Comparison of ENCODE assay signal across 20 cellular contexts in genomic region chr7:99694912-99695304, GRCh38. TPM values are rescaled to one million over a fixed set of nuclear protein-coding genes. Genes with fewer than 3 reads are reported as not detected.
DNase-seq lines count a peak whose midpoint lies in the region; ATAC-seq, FAIRE-seq and TF ChIP-seq lines count a peak whose summit lies in the region.
"Had no signal": no experiment of that assay in that cellular context is flagged by ENCODE, and none has a peak within 500 bp of the region (broad histone marks: within the 10 kb centered on the region; RNA-seq: fewer than 3 reads in every experiment).

No MANE protein-coding gene starts in this region.

- no peaks in the 10 kb centered on the region for H3K27me3 ChIP-seq in Caco-2 (replicated peaks; ENCODE audit: control insufficient read depth, insufficient read depth, low read length)
- H3K27me3 ChIP-seq in hepatocyte = no peaks in the 10 kb centered on the region
- no peaks in the 10 kb centered on the region for H3K27me3 ChIP-seq in liver (ENCODE audit: control insufficient read depth in 4 of 4, insufficient read depth in 4 of 4, low read length in 3 of 4)
- H3K27me3 ChIP-seq in pancreas = no peaks in the 10 kb centered on the region

- no peaks in the 10 kb centered on the region for H3K36me3 Mint-ChIP-seq in Caco-2 (ENCODE audit: insufficient read depth, unreplicated experiment)

- CTCF ChIA-PET in Caco-2 (lab: Charles Lee) = no interaction called here

- peak overlapping the region; percentile 59 for H3K4me3 Mint-ChIP-seq in Caco-2 (ENCODE audit: unreplicated experiment)
- H3K4me3 Mint-ChIP-seq: CD4-positive, alpha-beta memory T cell had no signal

- TF ChIP-seq CTCF in Caco-2 (IDR thresholded peaks at IDR 0.05; ENCODE audit: insufficient read depth in 1 of 2, low read depth in 1 of 2, low read length in 1 of 2, severe bottlenecking in 1 of 2, unreplicated experiment in 1 of 2) (no peak), hepatocyte (IDR thresholded peaks at IDR 0.05; ENCODE audit: poor library complexity) (no peak), liver (IDR thresholded peaks at IDR 0.05; ENCODE audit: low read depth, low read length, missing input control) (no peak), pancreas (IDR thresholded peaks at IDR 0.05) (no peak)

- BruUV-seq in Caco-2 (replicated peaks; lab: Mats Ljungman, UMichigan) = no TSS peak

- H3K79me2 ChIP-seq in hepatocyte = no peaks in the 10 kb centered on the region

- FAIRE-seq in pancreas (lab: Jason Lieb, UNC) = no peak
- FAIRE-seq: G401.6, GM12892, H54 had no signal

- H3K4me3 ChIP-seq in Caco-2 (ENCODE audit: low read depth, low read length) (no peak overlapping the region), hepatocyte (no peak overlapping the region), liver (ENCODE audit: low read depth in 1 of 3, low read length in 3 of 3) (no peak overlapping the region), pancreas (no peak overlapping the region)
- H3K4me3 ChIP-seq: HAP-1 had no signal

- H3K9ac ChIP-seq in liver (ENCODE audit: low read depth in 1 of 2, low read length in 2 of 2) = peak overlapping the region in 1 of 2 donors; percentile 73

- POLR2A ChIA-PET in Caco-2 (lab: Charles Lee) = interaction anchor here (0.6 to 1.1 kb wide), 2 partner anchors 78 to 817 kb away, joined by 3 to 8 read pairs; partner anchors contain the start of gene ZSCAN25

- H3K4me1 Mint-ChIP-seq in Caco-2 (ENCODE audit: low read depth, unreplicated experiment) = peaks cover 45% of the 10 kb centered on the region

- peak overlapping the region; percentile 11 for H3K4me2 ChIP-seq in hepatocyte

- H2AFZ ChIP-seq in hepatocyte = no peak overlapping the region

- no peaks in the 10 kb centered on the region for H3K9me3 ChIP-seq in Caco-2
- H3K9me3 ChIP-seq in hepatocyte (ENCODE audit: low read depth) = no peaks in the 10 kb centered on the region
- H3K9me3 ChIP-seq in liver (ENCODE audit: control insufficient read depth in 4 of 4, low read length in 3 of 4) = no peaks in the 10 kb centered on the region
- no peaks in the 10 kb centered on the region for H3K9me3 ChIP-seq in pancreas

- no peaks in the 10 kb centered on the region for H3K9me3 Mint-ChIP-seq in Caco-2 (ENCODE audit: unreplicated experiment)

- TF ChIP-seq RAD21 in liver (IDR thresholded peaks at IDR 0.05) = no peak

- 71% methylated on average over 1 of the region's 1 CpG for WGBS in hepatocyte (ENCODE audit: low lambda C conversion rate, missing lambda C conversion rate)
- 37% methylated on average over 1 of the region's 1 CpG for WGBS in liver
- WGBS in pancreas, 2 donors = 55 to 63% methylated on average over 1 of the region's 1 CpG

- H3K4me1 ChIP-seq in Caco-2 = peaks cover 38% of the 10 kb centered on the region
- H3K4me1 ChIP-seq in hepatocyte (ENCODE audit: insufficient read depth) = peaks cover 46% of the 10 kb centered on the region
- H3K4me1 ChIP-seq in liver (ENCODE audit: control insufficient read depth in 4 of 4, insufficient read depth in 4 of 4, low read length in 3 of 4) = peaks cover 1 to 38% (median 18%) of the 10 kb centered on the region in 4 donors
- peaks cover 22 to 29% (median 28%) of the 10 kb centered on the region in 3 donors for H3K4me1 ChIP-seq in pancreas

- DNase-seq in Caco-2 (no peak), hepatocyte (ENCODE audit: low spot score) (no peak), pancreas (no peak), NCI-H2029 treated with DMSO at 0.1 percent for 48 hours (lab: John Stamatoyannopoulos, UW) (no peak), NCI-H146 (lab: John Stamatoyannopoulos, UW) (no peak)
- DNase-seq: 8988T; C1 segment of cervical spinal cord; CD4-positive, alpha-beta memory T cell; COR-L47; DMS153; DND-41; GOT3 had no signal

- no peak for ATAC-seq in pancreas
- no peak for ATAC-seq in HG03108 (IDR thresholded peaks at IDR 0.05; ENCODE audit: unreplicated experiment)

- H3K27me3 Mint-ChIP-seq in Caco-2 (ENCODE audit: insufficient read depth, unreplicated experiment) = no peaks in the 10 kb centered on the region
- H3K27me3 Mint-ChIP-seq: CD4-positive, alpha-beta memory T cell had no signal

- H3K27ac Mint-ChIP-seq in Caco-2 (ENCODE audit: unreplicated experiment) = peak overlapping the region; percentile 87

- H3K9me2 ChIP-seq in hepatocyte (replicated peaks; ENCODE audit: insufficient read depth) = no peaks in the 10 kb centered on the region

- H3K27ac ChIP-seq in hepatocyte (peak overlapping the region; percentile 94), liver (ENCODE audit: low read depth in 1 of 2, low read length in 2 of 2) (peak overlapping the region; percentile 91 to 93), pancreas (peak overlapping the region in 3 of 4 donors; percentile 10 to 77 (median 76))

- no peaks in the 10 kb centered on the region for H4K20me1 ChIP-seq in hepatocyte (ENCODE audit: insufficient read depth, poor library complexity, severe bottlenecking)

- no peaks in the 10 kb centered on the region for H3K36me3 ChIP-seq in Caco-2 (ENCODE audit: control insufficient read depth, insufficient read depth, low read length)
- H3K36me3 ChIP-seq in hepatocyte (replicated peaks; ENCODE audit: insufficient read depth, low read depth) = no peaks in the 10 kb centered on the region
- no peaks in the 10 kb centered on the region for H3K36me3 ChIP-seq in liver (ENCODE audit: control insufficient read depth in 4 of 4, insufficient read depth in 3 of 4, low read depth in 1 of 4, low read length in 3 of 4)
- no peaks in the 10 kb centered on the region for H3K36me3 ChIP-seq in pancreas
- H3K36me3 ChIP-seq: HAP-1 had no signal

- intact Hi-C loops in Caco-2 (cut with micrococcal nuclease; ENCODE audit: unreplicated experiment) = loop anchor here (2.0 to 10.0 kb wide), 4 partner anchors 16 to 190 kb away; partner anchors contain the start of genes CYP3A5, ZKSCAN5 and ZNF394
- intact Hi-C loops in pancreas (cut with DNase I) = no loop called here

TF ChIP-seq in liver, 16 proteins besides CTCF, POLR2A, EP300 and RAD21:
- TF ChIP-seq TAF1 (conservative IDR thresholded peaks at IDR 0.05) (no peak), NR2F2 (IDR thresholded peaks at IDR 0.05) (no peak), JUND (IDR thresholded peaks at IDR 0.05) (no peak), ZBTB33 (IDR thresholded peaks at IDR 0.05) (no peak), GABPA (IDR thresholded peaks at IDR 0.05 in 1 of 2, conservative IDR thresholded peaks at IDR 0.05 in 1 of 2) (no peak), HNF4G (IDR thresholded peaks at IDR 0.05) (no peak), YY1 (IDR thresholded peaks at IDR 0.05) (no peak), FOXA1 (IDR thresholded peaks at IDR 0.05) (no peak), RXRA (IDR thresholded peaks at IDR 0.05) (no peak), EGR1 (IDR thresholded peaks at IDR 0.05; ENCODE audit: low read depth in 2 of 2) (no peak)

RNA-seq across cellular contexts. Expression of gene CYP3A5, which starts 15.1 kb away (rescaled TPM):
- 2.7 and 3.7 TPM in 2 replicates for total RNA-seq in Caco-2 (2022)
- total RNA-seq in hepatocyte = 279 and 345 TPM in 2 replicates
- 194 and 228 TPM in 2 replicates for polyA plus RNA-seq in hepatocyte
- total RNA-seq in liver = 1,000 to 10,000 TPM in 1 of 2 donors, 10 to 100 TPM in 1; 21.9 to 1,413 TPM
- 1,000 to 10,000 TPM in 1 of 2 donors, 100 to 1,000 TPM in 1; 117 to 1,316 TPM for polyA plus RNA-seq in liver
- 100 to 1,000 TPM in 1 of 6 donors, 10 to 100 TPM in 4, 1 to 10 TPM in 1; 10.0 to 129 (median 28.1) TPM for total RNA-seq in pancreas
- polyA plus RNA-seq in pancreas = 100 to 1,000 TPM; 108 to 219 TPM
- total RNA-seq: CD4-positive, alpha-beta memory T cell had no signal
- polyA plus RNA-seq: BJ had no signal

RNA-seq across cellular contexts. Expression of gene CYP3A7, which starts 40.1 kb away (rescaled TPM):
- not detected in 2 replicates for total RNA-seq in Caco-2 (2022)
- total RNA-seq in hepatocyte = 770 and 803 TPM in 2 replicates
- 311 and 444 TPM in 2 replicates for polyA plus RNA-seq in hepatocyte
- 1,000 to 10,000 TPM in 1 of 2 donors, 10 to 100 TPM in 1; 81.2 to 2,448 TPM for total RNA-seq in liver
- 10 to 100 TPM; 36.1 to 85.6 TPM for polyA plus RNA-seq in liver
- total RNA-seq in pancreas = 1 to 10 TPM in 1 of 6 donors, under 1 TPM in 4, not detected in 1; 0.19 to 1.3 (median 0.25) TPM
- under 1 TPM; 0.11 to 0.23 TPM for polyA plus RNA-seq in pancreas
- total RNA-seq: A673; CD4-positive, alpha-beta memory T cell had no signal
- polyA plus RNA-seq: BJ had no signal

Comparison
In these comparisons a context has a peak if more than half of its experiments do, and no peak if none do; other contexts are left out.
1. RNA of gene CYP3A7, which starts 40.1 kb away (total RNA-seq): 81.2 to 2,448 TPM in liver and 770 to 803 TPM in hepatocyte; 0.19 to 1.3 TPM in pancreas and not detected in Caco-2; every median in the first group is over 10 times any median in the second.
2. Peak in every context shown above with its lines, with median percentiles within 50 percentile points of each other: H3K27ac ChIP-seq.